1 cellular context compared by ENCODE assay signal in the genomic region with DNA sequence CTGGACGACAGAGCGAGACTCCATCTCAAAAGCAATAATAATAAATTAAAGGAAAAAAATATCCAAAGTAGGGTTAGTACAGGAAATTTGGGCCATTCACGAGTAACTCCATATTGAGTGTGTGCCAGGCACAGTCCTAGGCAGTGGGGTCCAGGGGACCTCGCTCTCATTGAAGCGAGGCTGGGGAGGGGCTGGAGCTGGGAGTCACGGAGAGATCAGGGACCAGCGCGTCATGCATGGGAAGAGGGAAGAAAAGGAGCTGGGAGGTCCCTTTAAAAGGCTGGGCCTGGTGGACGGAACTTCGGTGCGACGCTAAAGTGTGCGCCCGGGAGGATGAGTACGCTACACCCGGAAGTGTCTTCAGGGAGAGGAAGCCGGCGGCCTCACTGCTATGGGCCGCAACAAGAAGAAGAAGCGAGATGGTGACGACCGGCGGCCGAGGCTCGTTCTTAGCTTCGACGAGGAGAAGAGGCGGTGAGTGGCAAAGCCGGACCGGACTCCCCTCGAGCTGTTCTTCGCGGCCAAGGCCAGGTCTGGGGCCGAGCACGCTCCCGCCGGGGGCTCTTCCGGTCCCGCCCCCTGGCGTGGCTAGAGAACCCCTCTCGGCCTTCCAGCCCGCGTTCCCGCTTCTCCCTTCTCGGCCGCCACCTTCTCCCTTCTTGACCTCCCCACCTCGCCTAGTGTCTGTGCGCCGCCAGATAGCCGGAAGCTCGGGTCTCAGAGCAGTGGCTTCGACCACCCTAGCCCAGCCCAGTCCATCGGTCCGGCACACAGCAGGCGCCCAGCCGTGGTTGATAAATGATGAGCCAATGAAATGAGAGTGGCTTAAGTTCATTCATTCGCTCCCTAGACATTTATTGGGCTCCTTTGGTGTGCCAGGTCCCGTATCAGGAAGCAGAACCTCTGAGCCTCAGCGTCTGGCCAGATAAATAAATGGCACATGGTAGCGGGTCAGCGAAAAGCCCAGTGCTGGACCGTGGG.
TF ChIP-seq lines count a peak whose summit lies in the region.

A gene with protein sequence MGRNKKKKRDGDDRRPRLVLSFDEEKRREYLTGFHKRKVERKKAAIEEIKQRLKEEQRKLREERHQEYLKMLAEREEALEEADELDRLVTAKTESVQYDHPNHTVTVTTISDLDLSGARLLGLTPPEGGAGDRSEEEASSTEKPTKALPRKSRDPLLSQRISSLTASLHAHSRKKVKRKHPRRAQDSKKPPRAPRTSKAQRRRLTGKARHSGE (plus strand): TSS at position 342 of the 981 bp plus-strand sequence. CDS start 50 bp downstream, at position 392.

TF ChIP-seq in SK-N-SH, 30 proteins besides CTCF, POLR2A, EP300 and RAD21 (continued from another document):
- TF ChIP-seq MEF2A (IDR thresholded peaks at IDR 0.05; ENCODE audit: borderline replicate concordance, low read depth) = no peak
- TF ChIP-seq, protein P1, sequence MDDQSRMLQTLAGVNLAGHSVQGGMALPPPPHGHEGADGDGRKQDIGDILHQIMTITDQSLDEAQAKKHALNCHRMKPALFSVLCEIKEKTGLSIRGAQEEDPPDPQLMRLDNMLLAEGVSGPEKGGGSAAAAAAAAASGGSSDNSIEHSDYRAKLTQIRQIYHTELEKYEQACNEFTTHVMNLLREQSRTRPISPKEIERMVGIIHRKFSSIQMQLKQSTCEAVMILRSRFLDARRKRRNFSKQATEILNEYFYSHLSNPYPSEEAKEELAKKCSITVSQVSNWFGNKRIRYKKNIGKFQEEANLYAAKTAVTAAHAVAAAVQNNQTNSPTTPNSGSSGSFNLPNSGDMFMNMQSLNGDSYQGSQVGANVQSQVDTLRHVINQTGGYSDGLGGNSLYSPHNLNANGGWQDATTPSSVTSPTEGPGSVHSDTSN (IDR thresholded peaks at IDR 0.05) = no peak
- no peak; the same call in 1 of the 2 replicates for TF ChIP-seq TCF12 (IDR thresholded peaks at IDR 0.05)
- TF ChIP-seq, protein P2, sequence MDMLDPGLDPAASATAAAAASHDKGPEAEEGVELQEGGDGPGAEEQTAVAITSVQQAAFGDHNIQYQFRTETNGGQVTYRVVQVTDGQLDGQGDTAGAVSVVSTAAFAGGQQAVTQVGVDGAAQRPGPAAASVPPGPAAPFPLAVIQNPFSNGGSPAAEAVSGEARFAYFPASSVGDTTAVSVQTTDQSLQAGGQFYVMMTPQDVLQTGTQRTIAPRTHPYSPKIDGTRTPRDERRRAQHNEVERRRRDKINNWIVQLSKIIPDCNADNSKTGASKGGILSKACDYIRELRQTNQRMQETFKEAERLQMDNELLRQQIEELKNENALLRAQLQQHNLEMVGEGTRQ (IDR thresholded peaks at IDR 0.05; ENCODE audit: borderline replicate concordance, low read depth, low read length) = 0 out of 2 replicates have a peak, but pooled peaks have one; percentile 20
- no peak for TF ChIP-seq RFX5 (IDR thresholded peaks at IDR 0.05; ENCODE audit: low read length)
- no peak for TF ChIP-seq FOSL2 (IDR thresholded peaks at IDR 0.05; ENCODE audit: borderline replicate concordance, low read depth)
- no peak for TF ChIP-seq YY1 (IDR thresholded peaks at IDR 0.05; ENCODE audit: low read depth)
- TF ChIP-seq TEAD4 (IDR thresholded peaks at IDR 0.05; ENCODE audit: borderline replicate concordance, insufficient read depth) = no peak
- peak; percentile 94 for TF ChIP-seq ELF1 (IDR thresholded peaks at IDR 0.05)
- TF ChIP-seq, protein P3, sequence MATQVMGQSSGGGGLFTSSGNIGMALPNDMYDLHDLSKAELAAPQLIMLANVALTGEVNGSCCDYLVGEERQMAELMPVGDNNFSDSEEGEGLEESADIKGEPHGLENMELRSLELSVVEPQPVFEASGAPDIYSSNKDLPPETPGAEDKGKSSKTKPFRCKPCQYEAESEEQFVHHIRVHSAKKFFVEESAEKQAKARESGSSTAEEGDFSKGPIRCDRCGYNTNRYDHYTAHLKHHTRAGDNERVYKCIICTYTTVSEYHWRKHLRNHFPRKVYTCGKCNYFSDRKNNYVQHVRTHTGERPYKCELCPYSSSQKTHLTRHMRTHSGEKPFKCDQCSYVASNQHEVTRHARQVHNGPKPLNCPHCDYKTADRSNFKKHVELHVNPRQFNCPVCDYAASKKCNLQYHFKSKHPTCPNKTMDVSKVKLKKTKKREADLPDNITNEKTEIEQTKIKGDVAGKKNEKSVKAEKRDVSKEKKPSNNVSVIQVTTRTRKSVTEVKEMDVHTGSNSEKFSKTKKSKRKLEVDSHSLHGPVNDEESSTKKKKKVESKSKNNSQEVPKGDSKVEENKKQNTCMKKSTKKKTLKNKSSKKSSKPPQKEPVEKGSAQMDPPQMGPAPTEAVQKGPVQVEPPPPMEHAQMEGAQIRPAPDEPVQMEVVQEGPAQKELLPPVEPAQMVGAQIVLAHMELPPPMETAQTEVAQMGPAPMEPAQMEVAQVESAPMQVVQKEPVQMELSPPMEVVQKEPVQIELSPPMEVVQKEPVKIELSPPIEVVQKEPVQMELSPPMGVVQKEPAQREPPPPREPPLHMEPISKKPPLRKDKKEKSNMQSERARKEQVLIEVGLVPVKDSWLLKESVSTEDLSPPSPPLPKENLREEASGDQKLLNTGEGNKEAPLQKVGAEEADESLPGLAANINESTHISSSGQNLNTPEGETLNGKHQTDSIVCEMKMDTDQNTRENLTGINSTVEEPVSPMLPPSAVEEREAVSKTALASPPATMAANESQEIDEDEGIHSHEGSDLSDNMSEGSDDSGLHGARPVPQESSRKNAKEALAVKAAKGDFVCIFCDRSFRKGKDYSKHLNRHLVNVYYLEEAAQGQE (IDR thresholded peaks at IDR 0.05; ENCODE audit: low read depth, low read length) = no peak
- 0 out of 2 replicates have a peak, but pooled peaks have one; percentile 45 for TF ChIP-seq SIN3A (IDR thresholded peaks at IDR 0.05; ENCODE audit: borderline replicate concordance, low read depth, low read length)
- TF ChIP-seq GABPA (IDR thresholded peaks at IDR 0.05; ENCODE audit: low read depth) = peak; percentile 96
- TF ChIP-seq NFIC (IDR thresholded peaks at IDR 0.05; ENCODE audit: borderline replicate concordance) = no peak
- TF ChIP-seq RCOR1 (IDR thresholded peaks at IDR 0.05; ENCODE audit: low read length) = 0 out of 2 replicates have a peak, but pooled peaks have one; percentile 31
- no peak for TF ChIP-seq GATA2 (CRISPR knock-in tag; IDR thresholded peaks at IDR 0.05)
